In the genomic region with DNA sequence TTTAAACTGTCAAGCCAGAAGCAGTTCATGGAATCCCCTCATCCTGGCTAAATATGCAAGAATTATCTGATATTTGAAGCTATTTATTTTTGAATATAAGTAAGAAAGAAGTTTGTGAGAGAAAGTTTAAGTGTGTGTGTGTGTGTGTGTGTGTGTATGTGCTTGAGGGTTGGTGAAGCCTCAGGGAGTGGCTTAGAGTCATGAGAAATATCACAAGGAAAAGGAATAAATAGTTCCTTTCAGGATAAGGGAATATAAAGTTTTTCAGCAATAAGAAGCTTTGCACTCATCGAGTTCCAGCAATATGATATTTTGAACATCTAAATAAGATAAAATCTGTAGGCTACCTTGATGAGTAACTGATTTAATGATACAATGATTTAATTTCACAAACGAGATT, we compare ENCODE assay signal across 24 cellular contexts.
"Had no signal": no experiment of that assay in that cellular context is flagged by ENCODE, and none has a peak within 500 bp of the region (broad histone marks: within the 10 kb centered on the region; RNA-seq: fewer than 3 reads in every experiment).

No MANE protein-coding gene starts in this region.

- H3K4me1 ChIP-seq: foreskin keratinocyte, lower lobe of right lung, prostate gland had no signal

- H3K4me3 ChIP-seq: dorsolateral prefrontal cortex, heart right ventricle, lower lobe of right lung, prostate gland, skin epidermis, spleen, suprapubic skin had no signal

- H3K36me3 ChIP-seq: heart right ventricle, lower lobe of right lung, prostate gland, spleen, suprapubic skin had no signal

- ATAC-seq: esophagus mucosa; foreskin keratinocyte; heart right ventricle; left cardiac atrium; left ventricle myocardium superior; lower lobe of right lung; natural killer cell treated with Interleukin-12 subunit alpha and Interleukin-12 subunit beta and Interleukin-15 and Interleukin-18, amount 100 ng/mL, for 72 hours; right cardiac atrium; stimulated activated naive B cell treated with anti-CD40 and anti-IgM and Interleukin-4, amounts not matched to agents 10 μg/mL and 1 μg/mL and 100 μg/mL, for 72 hours had no signal

- H3K36me3 Mint-ChIP-seq: naive B cell; natural killer cell treated with Interleukin-12 subunit alpha and Interleukin-12 subunit beta and Interleukin-15 and Interleukin-18, amount 100 ng/mL, for 72 hours; stimulated activated naive B cell treated with anti-CD40 and anti-IgM and Interleukin-4, amounts not matched to agents 10 μg/mL and 1 μg/mL and 100 μg/mL, for 72 hours had no signal

- H3K27ac Mint-ChIP-seq: naive B cell; natural killer cell treated with Interleukin-12 subunit alpha and Interleukin-12 subunit beta and Interleukin-15 and Interleukin-18, amount 100 ng/mL, for 72 hours; stimulated activated naive B cell treated with anti-CD40 and anti-IgM and Interleukin-4, amounts not matched to agents 10 μg/mL and 1 μg/mL and 100 μg/mL, for 72 hours; stimulated activated naive CD8-positive, alpha-beta T cell treated with anti-CD3 and anti-CD28 coated beads, Interleukin-15, Interleukin-2, amounts not matched to agents 100 ng/mL and 50 ng/mL, for 24 hours had no signal

- H3K4me3 Mint-ChIP-seq: natural killer cell treated with Interleukin-12 subunit alpha and Interleukin-12 subunit beta and Interleukin-15 and Interleukin-18, amount 100 ng/mL, for 72 hours; stimulated activated naive B cell treated with anti-CD40 and anti-IgM and Interleukin-4, amounts not matched to agents 10 μg/mL and 1 μg/mL and 100 μg/mL, for 72 hours; stimulated activated naive CD8-positive, alpha-beta T cell treated with anti-CD3 and anti-CD28 coated beads, Interleukin-15, Interleukin-2, amounts not matched to agents 100 ng/mL and 50 ng/mL, for 24 hours had no signal

- H3K4me1 Mint-ChIP-seq: naive B cell; stimulated activated naive B cell treated with anti-CD40 and anti-IgM and Interleukin-4, amounts not matched to agents 10 μg/mL and 1 μg/mL and 100 μg/mL, for 72 hours had no signal

- H3K27me3 Mint-ChIP-seq: natural killer cell treated with Interleukin-12 subunit alpha and Interleukin-12 subunit beta and Interleukin-15 and Interleukin-18, amount 100 ng/mL, for 72 hours; stimulated activated naive B cell treated with anti-CD40 and anti-IgM and Interleukin-4, amounts not matched to agents 10 μg/mL and 1 μg/mL and 100 μg/mL, for 72 hours; stimulated activated naive CD8-positive, alpha-beta T cell treated with anti-CD3 and anti-CD28 coated beads, Interleukin-15, Interleukin-2, amounts not matched to agents 100 ng/mL and 50 ng/mL, for 24 hours had no signal

- H3K27me3 ChIP-seq: foreskin keratinocyte, heart right ventricle, spleen, suprapubic skin had no signal

- DNase-seq: central memory CD4-positive, alpha-beta T cell; effector CD4-positive, alpha-beta T cell; foreskin keratinocyte; glutamatergic neuron; heart right ventricle; hippocampal formation; left cardiac atrium; left ventricle myocardium superior; lower lobe of right lung; naive B cell; nucleus accumbens; right cardiac atrium; spleen; stimulated activated CD4-positive, alpha-beta T cell treated with anti-CD3 and anti-CD28 coated beads, Interleukin-2, amount 100 ng/mL, for 48 hours; stimulated activated naive B cell treated with anti-CD40 and anti-IgM and Interleukin-4, amounts not matched to agents 10 μg/mL and 1 μg/mL and 100 μg/mL, for 72 hours; trophoblast cell had no signal

- H3K9me3 ChIP-seq: heart right ventricle, lower lobe of right lung, prostate gland, spleen, suprapubic skin had no signal

- H3K27ac ChIP-seq: dorsolateral prefrontal cortex, epithelial cell of prostate, foreskin keratinocyte, heart right ventricle, lower lobe of right lung, prostate gland, skin epidermis, spleen, suprapubic skin had no signal
